In genomic region chr6:156774872-156775405, GRCh38 we compare ENCODE assay signal across 8 cellular contexts. TPM values are rescaled to one million over a fixed set of nuclear protein-coding genes. Genes with fewer than 3 reads are reported as not detected.
DNase-seq lines count a peak whose midpoint lies in the region; ATAC-seq and TF ChIP-seq lines count a peak whose summit lies in the region.

No MANE protein-coding gene starts in this region.

- dilution Hi-C loops in mammary epithelial cell (cut with HindIII; ENCODE audit: low sequenced_read_pairs), result loop anchor here (5.0 kb wide), 1 partner anchor 43 kb away; no protein-coding TSS in a partner anchor

- peaks cover 2% of the 10 kb centered on the region for H3K36me3 Mint-ChIP-seq in neural crest cell (ENCODE audit: low read depth)

- H3K9ac ChIP-seq in mammary epithelial cell (ENCODE audit: insufficient read depth, low read length), result no peak overlapping the region

- no peaks in the 10 kb centered on the region for H3K36me3 ChIP-seq in mammary epithelial cell (ENCODE audit: insufficient read depth, low read length)
- no peaks in the 10 kb centered on the region for H3K36me3 ChIP-seq in upper lobe of right lung

- ATAC-seq in upper lobe of right lung, result no peak

- H3K4me3 Mint-ChIP-seq in neural crest cell, result peak overlapping the region; percentile 82

- H3K27ac Mint-ChIP-seq in neural crest cell (ENCODE audit: unreplicated experiment), result no peak overlapping the region

- no peaks in the 10 kb centered on the region for H3K9me3 ChIP-seq in mammary epithelial cell (replicated peaks; ENCODE audit: insufficient read depth, low read length)
- H3K9me3 ChIP-seq in upper lobe of right lung, result no peaks in the 10 kb centered on the region

- WGBS in mammary epithelial cell (ENCODE audit: low coverage, missing lambda C conversion rate), result 38% methylated on average over 5 of the region's 5 CpGs

- H3K4me1 ChIP-seq in mammary epithelial cell (ENCODE audit: insufficient read depth, low read length), result peaks cover 19% of the 10 kb centered on the region
- H3K4me1 ChIP-seq in upper lobe of right lung, result peaks cover 5% of the 10 kb centered on the region

- H3K27ac ChIP-seq in mammary epithelial cell (ENCODE audit: insufficient read depth, low read depth, low read length), result no peak overlapping the region
- H3K27ac ChIP-seq in upper lobe of right lung, result no peak overlapping the region

- H3K27me3 ChIP-seq in mammary epithelial cell (ENCODE audit: insufficient read depth, low read length) (no peaks in the 10 kb centered on the region), upper lobe of right lung (no peaks in the 10 kb centered on the region)

- peak; percentile 42 for DNase-seq in DMS 273 treated with DMSO at 0.1 percent for 48 hours (lab: John Stamatoyannopoulos, UW)
- peak; percentile 29 for DNase-seq in NCI-H146 treated with DMSO at 0.1 percent for 48 hours (lab: John Stamatoyannopoulos, UW; ENCODE audit: unreplicated experiment)
- DNase-seq in mammary epithelial cell, result no peak
- no peak for DNase-seq in neural crest cell (ENCODE audit: low read depth, low spot score)
- DNase-seq in upper lobe of right lung, result no peak
- no peak for DNase-seq in GM20000 (ENCODE audit: low spot score)
- no peak for DNase-seq in activated naive CD4-positive, alpha-beta T cell treated with anti-CD3 and anti-CD28 coated beads, Interleukin-2, amount 50 U/mL, for 16 hours
- DNase-seq in stimulated activated CD4-positive, alpha-beta T cell treated with anti-CD3 and anti-CD28 coated beads, Interleukin-4, amount 100 ng/mL, for 4 hours, result no peak

- H3K79me2 ChIP-seq in mammary epithelial cell (ENCODE audit: insufficient read depth, low read length), result peaks cover 31% of the 10 kb centered on the region

- peaks cover 18% of the 10 kb centered on the region for H3K27me3 Mint-ChIP-seq in neural crest cell (ENCODE audit: low read depth)

- no TSS peak for BruUV-seq in mammary epithelial cell (replicated peaks; lab: Mats Ljungman, UMichigan)

- peak overlapping the region; percentile 75 for H3K4me2 ChIP-seq in mammary epithelial cell (ENCODE audit: insufficient read depth, low read depth, low read length)

- H3K9me3 Mint-ChIP-seq in neural crest cell, result no peaks in the 10 kb centered on the region

- in situ Hi-C loops in mammary epithelial cell (cut with MboI; ENCODE audit: low sequenced_read_pairs in 2 of 2), result loop anchor here in 1 of 2 donors (25.0 kb wide), 1 partner anchor 412 kb away; no protein-coding TSS in a partner anchor

- CTCF ChIA-PET in mammary epithelial cell (lab: Charles Lee; ENCODE audit: low non-redundant PET), result no interaction called here

- peaks cover 37% of the 10 kb centered on the region for H3K4me1 Mint-ChIP-seq in neural crest cell

- TF ChIP-seq CTCF in mammary epithelial cell (conservative IDR thresholded peaks at IDR 0.05 in 1 of 2, IDR thresholded peaks at IDR 0.05 in 1 of 2; ENCODE audit: extremely low read depth in 1 of 2, insufficient read depth in 1 of 2, low read depth in 1 of 2, low read length in 2 of 2) (peak in 1 of 2 donors; percentile 9), neural crest cell (conservative IDR thresholded peaks at IDR 0.05) (no peak), upper lobe of right lung (IDR thresholded peaks at IDR 0.05) (no peak), GM20000 (IDR thresholded peaks at IDR 0.05; ENCODE audit: extremely low read depth, missing control alignments) (no peak)

- H4K20me1 ChIP-seq in mammary epithelial cell (ENCODE audit: insufficient read depth, low read length), result no peaks in the 10 kb centered on the region

- H3K4me3 ChIP-seq in mammary epithelial cell (replicated peaks in 1 of 3; ENCODE audit: insufficient read depth in 1 of 3, low read depth in 2 of 3, low read length in 3 of 3) (no peak overlapping the region), upper lobe of right lung (no peak overlapping the region)

- intact Hi-C loops in mammary epithelial cell (cut with micrococcal nuclease) (no loop called here), upper lobe of right lung (cut with DNase I) (loop anchor here (5.0 kb wide), 1 partner anchor 208 kb away; no protein-coding TSS in a partner anchor)

- H2AFZ ChIP-seq in mammary epithelial cell (ENCODE audit: low read depth, low read length), result peak overlapping the region; percentile 53

RNA-seq across cellular contexts. Expression of gene ARID1B, which starts 2.2 kb away (rescaled TPM):
- total RNA-seq in mammary epithelial cell (10 to 100 TPM; 42.5 to 53.7 TPM), neural crest cell (101 and 102 TPM in 2 replicates), upper lobe of right lung (80.4 TPM)
- polyA plus RNA-seq in mammary epithelial cell, result 19.7 TPM
- polyA minus RNA-seq in mammary epithelial cell, result 93.6 TPM

Comparison
In these comparisons a context has a peak if more than half of its experiments do, and no peak if none do; other contexts are left out.
1. DNase-seq: peak in DMS 273 treated with DMSO at 0.1 percent for 48 hours (single experiment) and NCI-H146 treated with DMSO at 0.1 percent for 48 hours (single experiment); none in mammary epithelial cell (single experiment), neural crest cell (single experiment), upper lobe of right lung (single experiment), GM20000 (single experiment), activated naive CD4-positive, alpha-beta T cell treated with anti-CD3 and anti-CD28 coated beads, Interleukin-2, amount 50 U/mL, for 16 hours (single experiment) and stimulated activated CD4-positive, alpha-beta T cell treated with anti-CD3 and anti-CD28 coated beads, Interleukin-4, amount 100 ng/mL, for 4 hours (0 of 2).